Comparison of ENCODE assay signal across 2 cellular contexts in genomic region chr1:184340984-184341383, GRCh38.
TF ChIP-seq lines count a peak whose summit lies in the region.

No MANE protein-coding gene starts in this region.

TF ChIP-seq in liver, 16 proteins besides CTCF, POLR2A, EP300 and RAD21 (continued from another document):
- TF ChIP-seq REST (IDR thresholded peaks at IDR 0.05), result no peak
- no peak for TF ChIP-seq TAF1 (conservative IDR thresholded peaks at IDR 0.05)
- TF ChIP-seq GABPA (IDR thresholded peaks at IDR 0.05 in 1 of 2, conservative IDR thresholded peaks at IDR 0.05 in 1 of 2), result no peak
- TF ChIP-seq, protein P1, sequence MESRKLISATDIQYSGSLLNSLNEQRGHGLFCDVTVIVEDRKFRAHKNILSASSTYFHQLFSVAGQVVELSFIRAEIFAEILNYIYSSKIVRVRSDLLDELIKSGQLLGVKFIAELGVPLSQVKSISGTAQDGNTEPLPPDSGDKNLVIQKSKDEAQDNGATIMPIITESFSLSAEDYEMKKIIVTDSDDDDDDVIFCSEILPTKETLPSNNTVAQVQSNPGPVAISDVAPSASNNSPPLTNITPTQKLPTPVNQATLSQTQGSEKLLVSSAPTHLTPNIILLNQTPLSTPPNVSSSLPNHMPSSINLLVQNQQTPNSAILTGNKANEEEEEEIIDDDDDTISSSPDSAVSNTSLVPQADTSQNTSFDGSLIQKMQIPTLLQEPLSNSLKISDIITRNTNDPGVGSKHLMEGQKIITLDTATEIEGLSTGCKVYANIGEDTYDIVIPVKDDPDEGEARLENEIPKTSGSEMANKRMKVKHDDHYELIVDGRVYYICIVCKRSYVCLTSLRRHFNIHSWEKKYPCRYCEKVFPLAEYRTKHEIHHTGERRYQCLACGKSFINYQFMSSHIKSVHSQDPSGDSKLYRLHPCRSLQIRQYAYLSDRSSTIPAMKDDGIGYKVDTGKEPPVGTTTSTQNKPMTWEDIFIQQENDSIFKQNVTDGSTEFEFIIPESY (IDR thresholded peaks at IDR 0.05), result no peak
- no peak for TF ChIP-seq ATF3 (IDR thresholded peaks at IDR 0.05)
- no peak for TF ChIP-seq SP1 (IDR thresholded peaks at IDR 0.05)
- no peak for TF ChIP-seq HNF4A (conservative IDR thresholded peaks at IDR 0.05)
- TF ChIP-seq FOXA2 (IDR thresholded peaks at IDR 0.05), result no peak
- no peak for TF ChIP-seq EGR1 (IDR thresholded peaks at IDR 0.05; ENCODE audit: low read depth in 2 of 2)
- no peak for TF ChIP-seq NR2F2 (IDR thresholded peaks at IDR 0.05)
- no peak for TF ChIP-seq JUND (IDR thresholded peaks at IDR 0.05)
- TF ChIP-seq FOXA1 (IDR thresholded peaks at IDR 0.05), result no peak
- TF ChIP-seq MAX (IDR thresholded peaks at IDR 0.05), result no peak
- no peak for TF ChIP-seq YY1 (IDR thresholded peaks at IDR 0.05)
- no peak for TF ChIP-seq RXRA (IDR thresholded peaks at IDR 0.05)

TF ChIP-seq in HepG2, 621 proteins besides CTCF, POLR2A, EP300 and RAD21 (continued from another document):
- TF ChIP-seq ZBTB10 (CRISPR knock-in tag; IDR thresholded peaks at IDR 0.05; ENCODE audit: borderline replicate concordance) (no peak), ZBTB8A (CRISPR knock-in tag; IDR thresholded peaks at IDR 0.05; ENCODE audit: borderline replicate concordance, low read depth) (no peak), GABPA (IDR thresholded peaks at IDR 0.05; ENCODE audit: low read depth, low read length) (no peak), GABPA (CRISPR knock-in tag; IDR thresholded peaks at IDR 0.05; ENCODE audit: low read depth) (no peak), FOXM1 (CRISPR knock-in tag; IDR thresholded peaks at IDR 0.05) (no peak), ZBTB21 (CRISPR knock-in tag; IDR thresholded peaks at IDR 0.05) (no peak), KDM2A (CRISPR knock-in tag; IDR thresholded peaks at IDR 0.05; ENCODE audit: borderline replicate concordance, low read depth) (no peak), SETDB1 (CRISPR knock-in tag; IDR thresholded peaks at IDR 0.05; ENCODE audit: borderline replicate concordance) (no peak), GLI4 (CRISPR knock-in tag; IDR thresholded peaks at IDR 0.05; ENCODE audit: borderline replicate concordance) (no peak), ZNF382 (CRISPR knock-in tag; IDR thresholded peaks at IDR 0.05; ENCODE audit: borderline replicate concordance) (no peak), SP1 (IDR thresholded peaks at IDR 0.05) (no peak), SP1 (CRISPR knock-in tag; IDR thresholded peaks at IDR 0.05) (no peak), TP53 (CRISPR knock-in tag; conservative IDR thresholded peaks at IDR 0.05) (no peak), ATF2 (CRISPR knock-in tag; IDR thresholded peaks at IDR 0.05) (no peak)
- TF ChIP-seq, protein P2, sequence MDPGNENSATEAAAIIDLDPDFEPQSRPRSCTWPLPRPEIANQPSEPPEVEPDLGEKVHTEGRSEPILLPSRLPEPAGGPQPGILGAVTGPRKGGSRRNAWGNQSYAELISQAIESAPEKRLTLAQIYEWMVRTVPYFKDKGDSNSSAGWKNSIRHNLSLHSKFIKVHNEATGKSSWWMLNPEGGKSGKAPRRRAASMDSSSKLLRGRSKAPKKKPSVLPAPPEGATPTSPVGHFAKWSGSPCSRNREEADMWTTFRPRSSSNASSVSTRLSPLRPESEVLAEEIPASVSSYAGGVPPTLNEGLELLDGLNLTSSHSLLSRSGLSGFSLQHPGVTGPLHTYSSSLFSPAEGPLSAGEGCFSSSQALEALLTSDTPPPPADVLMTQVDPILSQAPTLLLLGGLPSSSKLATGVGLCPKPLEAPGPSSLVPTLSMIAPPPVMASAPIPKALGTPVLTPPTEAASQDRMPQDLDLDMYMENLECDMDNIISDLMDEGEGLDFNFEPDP (CRISPR knock-in tag; conservative IDR thresholded peaks at IDR 0.05), result no peak
- TF ChIP-seq, protein P3, sequence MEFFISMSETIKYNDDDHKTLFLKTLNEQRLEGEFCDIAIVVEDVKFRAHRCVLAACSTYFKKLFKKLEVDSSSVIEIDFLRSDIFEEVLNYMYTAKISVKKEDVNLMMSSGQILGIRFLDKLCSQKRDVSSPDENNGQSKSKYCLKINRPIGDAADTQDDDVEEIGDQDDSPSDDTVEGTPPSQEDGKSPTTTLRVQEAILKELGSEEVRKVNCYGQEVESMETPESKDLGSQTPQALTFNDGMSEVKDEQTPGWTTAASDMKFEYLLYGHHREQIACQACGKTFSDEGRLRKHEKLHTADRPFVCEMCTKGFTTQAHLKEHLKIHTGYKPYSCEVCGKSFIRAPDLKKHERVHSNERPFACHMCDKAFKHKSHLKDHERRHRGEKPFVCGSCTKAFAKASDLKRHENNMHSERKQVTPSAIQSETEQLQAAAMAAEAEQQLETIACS (CRISPR knock-in tag; IDR thresholded peaks at IDR 0.05), result no peak
TF ChIP-seq in HepG2: peak in this region for 0.
